In the genomic region with DNA sequence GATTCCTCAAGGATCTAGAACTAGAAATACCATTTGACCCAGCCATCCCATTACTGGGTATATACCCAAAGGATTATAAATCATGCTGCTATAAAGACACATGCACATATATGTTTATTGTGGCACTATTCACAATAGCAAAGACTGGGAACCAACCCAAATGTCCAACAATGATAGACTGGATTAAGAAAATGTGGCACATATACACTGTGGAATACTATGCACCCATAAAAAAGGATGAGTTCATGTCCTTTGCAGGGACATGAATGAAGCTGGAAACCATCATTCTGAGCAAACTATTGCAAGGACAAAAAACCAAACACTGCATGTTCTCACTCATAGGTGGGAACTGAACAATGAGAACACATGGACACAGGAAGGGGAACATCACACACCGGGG, we compare ENCODE assay signal across 16 cellular contexts. TPM values are rescaled to one million over a fixed set of nuclear protein-coding genes. Genes with fewer than 3 reads are reported as not detected.
"Had no signal": no experiment of that assay in that cellular context is flagged by ENCODE, and none has a peak within 500 bp of the region (broad histone marks: within the 10 kb centered on the region; RNA-seq: fewer than 3 reads in every experiment).

No MANE protein-coding gene starts in this region.

RNA-seq across cellular contexts. Expression of a gene that starts 36.1 kb away (rescaled TPM):
- total RNA-seq: activated naive CD4-positive, alpha-beta T cell treated with anti-CD3 and anti-CD28 coated beads for 36 hours; activated naive CD4-positive, alpha-beta T cell treated with anti-CD3 and anti-CD28 coated beads, Interleukin-2, amount 50 U/mL, for 72 hours; activated naive CD8-positive, alpha-beta T cell treated with anti-CD3 and anti-CD28 coated beads for 36 hours; activated naive CD8-positive, alpha-beta T cell treated with anti-CD3 and anti-CD28 coated beads, Interleukin-2, amount 10 ng/mL, durations not matched to agents 7 days and 5 days; activated T-cell treated with anti-CD3 and anti-CD28 coated beads, Interleukin-2, amount 50 U/mL, for 4 hours; activated T-cell treated with anti-CD3 and anti-CD28 coated beads, Interleukin-2, amount 50 U/mL, for 72 hours; activated T-helper 1 cell treated with anti-CD3 and anti-CD28 coated beads, Interleukin-12 subunit alpha, Interleukin-12 subunit beta, Interleukin-2, Interleukin-4 antibody, amounts not matched to agents 30 ng/mL and 10 ng/mL and 1 ng/mL, durations not matched to agents 14 hours and 24 hours and 36 hours; activated T-helper 17 cell treated with anti-CD3 and anti-CD28 coated beads, Interleukin-2, amount 50 U/mL, for 72 hours; activated T-helper 2 cell treated with anti-CD3 and anti-CD28 coated beads, Interferon-gamma antibody, Interleukin-2, Interleukin-4, amounts not matched to agents 10 μg/mL and 5 μg/mL and 100 μg/mL, durations not matched to agents 14 hours and 24 hours and 36 hours; aorta; ascending aorta; astrocyte; breast epithelium; bronchial epithelial cell; cardiac septum; chondrocyte had no signal
